11 cellular contexts compared by ENCODE assay signal in the genomic region with DNA sequence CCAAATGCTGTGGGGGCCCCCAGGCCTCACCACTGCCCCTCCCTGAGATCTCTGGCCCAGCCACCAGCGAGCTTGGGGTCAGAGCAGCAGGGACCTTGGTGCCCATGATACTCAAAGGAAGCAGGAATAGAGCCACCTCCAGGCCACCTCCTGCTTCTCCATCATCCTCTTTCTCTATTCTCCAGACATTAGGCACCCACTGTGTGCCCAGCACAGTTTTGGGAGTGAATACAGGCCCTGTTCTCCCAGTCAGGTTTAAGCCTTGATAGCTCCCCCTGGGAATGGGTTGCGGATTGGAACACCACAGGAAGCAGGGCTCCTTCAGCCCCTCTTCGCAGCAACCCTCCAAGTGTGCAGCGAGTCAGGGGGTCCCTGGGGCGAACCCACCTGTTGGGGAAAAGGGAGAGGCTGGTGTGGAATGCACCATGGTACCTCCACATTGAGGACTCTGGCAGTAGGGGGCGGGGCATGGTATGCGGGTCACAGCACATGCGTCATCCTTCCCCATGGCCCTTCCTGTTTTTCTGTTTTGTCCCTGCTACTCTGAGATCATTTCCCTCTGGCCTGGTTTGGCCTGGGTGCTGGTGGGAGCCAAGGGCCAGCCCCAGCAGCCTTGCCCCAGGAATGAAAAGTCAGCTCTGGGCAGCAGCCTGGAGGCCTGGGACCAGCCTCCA. TPM values are rescaled to one million over a fixed set of nuclear protein-coding genes. Genes with fewer than 3 reads are reported as not detected.
DNase-seq lines count a peak whose midpoint lies in the region; ATAC-seq, FAIRE-seq and TF ChIP-seq lines count a peak whose summit lies in the region.
"Had no signal": no experiment of that assay in that cellular context is flagged by ENCODE, and none has a peak within 500 bp of the region (broad histone marks: within the 10 kb centered on the region; RNA-seq: fewer than 3 reads in every experiment).

No MANE protein-coding gene starts in this region.

- TF ChIP-seq CTCF in H1 (IDR thresholded peaks at IDR 0.05; ENCODE audit: control extremely low read depth in 1 of 3, insufficient read depth in 1 of 3, low read depth in 1 of 3, low read length in 3 of 3) = no peak

- no peaks in the 10 kb centered on the region for H3K23me2 ChIP-seq in H1 (ENCODE audit: low read depth, low read length)

- DNase-seq in 8988T = peak; percentile 57
- DNase-seq in RKO (ENCODE audit: low spot score) = peak; percentile 40
- no peak for DNase-seq in H1 (ENCODE audit: low read depth in 1 of 2, low spot score in 2 of 2)
- peak; percentile 64 for DNase-seq in mucosa of gallbladder (ENCODE audit: low spot score)
- no peak for DNase-seq in NCI-H128 (lab: John Stamatoyannopoulos, UW; ENCODE audit: unreplicated experiment)
- no peak for DNase-seq in GM19238 (ENCODE audit: insufficient read length, low spot score)

- no peak overlapping the region for H2BK12ac ChIP-seq in H1 (ENCODE audit: low read depth, low read length)

- H3K79me2 ChIP-seq in H1 (ENCODE audit: control insufficient read depth in 1 of 2, insufficient read depth in 2 of 2, low read length in 2 of 2) = peaks cover 0 to 19% of the 10 kb centered on the region in 2 experiments; a peak in 3 of 4 replicates

- H3K9me3 ChIP-seq in H1 (ENCODE audit: insufficient read depth in 2 of 2, low read depth in 1 of 2, low read length in 1 of 2) = no peaks in the 10 kb centered on the region
- H3K9me3 ChIP-seq: SJSA1 had no signal

- POLR2A ChIA-PET in H1 (lab: Charles Lee; ENCODE audit: partially characterized antibody) = interaction anchor here (0.6 to 3.0 kb wide), 9 partner anchors 8 to 144 kb away, joined by 3 to 12 read pairs (median 4); partner anchors contain the start of gene GNAI2

- peaks cover 25% of the 10 kb centered on the region for H3K79me1 ChIP-seq in H1 (ENCODE audit: low read depth, low read length)

- no peak overlapping the region for H4K91ac ChIP-seq in H1 (replicated peaks; ENCODE audit: insufficient read length, low read length)

- H4K20me1 ChIP-seq in H1 (replicated peaks in 1 of 2; ENCODE audit: control insufficient read depth in 1 of 2, insufficient read depth in 2 of 2, low read length in 2 of 2) = peaks cover 5 to 35% of the 10 kb centered on the region in 2 experiments

- no peak overlapping the region for H3K4ac ChIP-seq in H1 (replicated peaks; ENCODE audit: insufficient read length, low read depth, low read length)

- no peak overlapping the region for H2AK5ac ChIP-seq in H1 (ENCODE audit: low read depth, low read length)

- CTCF ChIA-PET in H1 (lab: Charles Lee; ENCODE audit: partially characterized antibody) = interaction anchor here (1.3 to 53.5 kb wide), 7 partner anchors 6 to 66 kb away, joined by 4 to 2149 read pairs (median 142); partner anchors contain the start of genes GNAI2, GNAT1, LSMEM2 and SEMA3B

- no peak for TF ChIP-seq EP300 in H1 (IDR thresholded peaks at IDR 0.05; ENCODE audit: borderline replicate concordance in 1 of 2, low read depth in 2 of 2, low read length in 2 of 2)

- no peak overlapping the region for H3K4me3 ChIP-seq in H1 (ENCODE audit: extremely low read depth in 1 of 4, insufficient read depth in 2 of 4, low read depth in 3 of 4, low read length in 4 of 4)
- H3K4me3 ChIP-seq: SJSA1 had no signal

- peaks cover 0 to 3% (median 2%) of the 10 kb centered on the region in 4 experiments; a peak in 4 of 7 replicates for H3K4me1 ChIP-seq in H1 (replicated peaks in 1 of 4; ENCODE audit: control insufficient read depth in 3 of 4, insufficient read depth in 4 of 4, low read length in 3 of 4)

- H3K27ac ChIP-seq in H1 (ENCODE audit: low read depth, low read length) = no peak overlapping the region
- H3K27ac ChIP-seq: SJSA1 had no signal

- ATAC-seq in GM18873 (IDR thresholded peaks at IDR 0.05; ENCODE audit: low FRiP score, unreplicated experiment) = no peak
- ATAC-seq in HG02938 (IDR thresholded peaks at IDR 0.05; ENCODE audit: unreplicated experiment) = no peak

- H4K5ac ChIP-seq in H1 (ENCODE audit: insufficient read length, low read depth, low read length) = no peak overlapping the region

- no peak overlapping the region for H2BK20ac ChIP-seq in H1 (ENCODE audit: low read length)

- no peak overlapping the region for H2AFZ ChIP-seq in H1 (ENCODE audit: low read length)

- TF ChIP-seq POLR2A in H1 (IDR thresholded peaks at IDR 0.05; ENCODE audit: control extremely low read depth in 1 of 2, low read depth in 2 of 2, low read length in 2 of 2) = no peak

- H3K9ac ChIP-seq in H1 (replicated peaks in 1 of 4; ENCODE audit: extremely low read depth in 1 of 4, low read depth in 3 of 4, low read length in 3 of 4) = no peak overlapping the region

- H3K23ac ChIP-seq in H1 (ENCODE audit: insufficient read length) = no peak overlapping the region

- peaks cover 17 to 36% (median 24%) of the 10 kb centered on the region in 4 experiments; a peak in 7 of 8 replicates for H3K36me3 ChIP-seq in H1 (ENCODE audit: control insufficient read depth in 2 of 4, insufficient read depth in 4 of 4, low read length in 3 of 4)

- no peaks in the 10 kb centered on the region for H3K27me3 ChIP-seq in H1 (replicated peaks in 1 of 4; ENCODE audit: control insufficient read depth in 3 of 4, extremely low read depth in 1 of 4, insufficient read depth in 3 of 4, low read length in 3 of 4)
- H3K27me3 ChIP-seq: SJSA1 had no signal

- H2BK15ac ChIP-seq in H1 (ENCODE audit: low read length) = no peak overlapping the region

- H4K8ac ChIP-seq in H1 (ENCODE audit: extremely low read depth, insufficient read depth, low read length) = no peak overlapping the region

- no peak overlapping the region for H3K4me2 ChIP-seq in H1 (ENCODE audit: insufficient read depth in 1 of 2, low read depth in 2 of 2, low read length in 2 of 2)

- H3K18ac ChIP-seq in H1 (ENCODE audit: extremely low read depth, low read length) = no peak overlapping the region

- H2BK5ac ChIP-seq in H1 (ENCODE audit: low read depth, low read length) = no peak overlapping the region

- no peak overlapping the region for H3K14ac ChIP-seq in H1 (ENCODE audit: insufficient read length)

- no peak overlapping the region for H3K56ac ChIP-seq in H1 (replicated peaks; ENCODE audit: insufficient read length, low read depth, low read length)

- no peak for FAIRE-seq in H1 (lab: Jason Lieb, UNC)

- H2BK120ac ChIP-seq in H1 (replicated peaks; ENCODE audit: low read depth, low read length) = no peak overlapping the region

- TF ChIP-seq RAD21 in H1 (IDR thresholded peaks at IDR 0.05 in 1 of 2, conservative IDR thresholded peaks at IDR 0.05 in 1 of 2; ENCODE audit: low read depth in 2 of 2, low read length in 2 of 2) = no peak

- WGBS in H1 (ENCODE audit: extremely low coverage in 1 of 2, insufficient coverage in 1 of 2, insufficient read length in 1 of 2, insufficient replicate concordance in 2 of 2, low coverage in 1 of 2, low lambda C conversion rate in 2 of 2, missing lambda C conversion rate in 1 of 2), 2 experiments = 84% methylated on average over 8 of the region's 8 CpGs; no CpG with 5 or more reads in 1 of the 2 experiments

RNA-seq across cellular contexts. Expression of gene SEMA3B, which starts 14.2 kb away (rescaled TPM):
- 4.7 and 4.8 TPM in 2 replicates for total RNA-seq in H1 (2021; fragmentation: NEBNext Ultra II Directional; extraction: Animal tissue kit (Norgen Biotek cat#: 25700))
- 3.0 and 7.1 TPM in 2 replicates for polyA plus RNA-seq in H1 (2011; rRNA removed)
- 7.4 TPM for polyA plus RNA-seq in H1 (2011; cell fraction: cytosol; rRNA removed)
- polyA plus RNA-seq in H1 (2011; cell fraction: nucleus; rRNA removed) = 37.5 TPM
- 3.1 to 6.7 TPM (median 5.4 TPM) in 4 replicates for polyA plus RNA-seq in H1 (2012, experiment 1 of 2)
- polyA plus RNA-seq in H1 (2012, experiment 2 of 2) = 2.1 TPM
- 2.4 TPM for polyA plus RNA-seq in H1 (2013, experiment 1 of 2)
- polyA plus RNA-seq in H1 (2013, experiment 2 of 2) = 2.4 TPM
- polyA minus RNA-seq in H1 (2011; rRNA and poly(A)+ RNA removed) = 1.2 and 1.4 TPM in 2 replicates
- polyA minus RNA-seq in H1 (2011; cell fraction: cytosol; rRNA and poly(A)+ RNA removed) = 9.0 TPM
- polyA minus RNA-seq in H1 (2011; cell fraction: nucleus; rRNA and poly(A)+ RNA removed) = 6.6 TPM
- 87.0 TPM for total RNA-seq in mucosa of gallbladder

RNA-seq across cellular contexts. Expression of gene GNAI2, which starts 18.7 kb away (rescaled TPM):
- 168 and 169 TPM in 2 replicates for total RNA-seq in H1 (2021; fragmentation: NEBNext Ultra II Directional; extraction: Animal tissue kit (Norgen Biotek cat#: 25700))
- polyA plus RNA-seq in H1 (2011; rRNA removed) = 516 and 539 TPM in 2 replicates
- polyA plus RNA-seq in H1 (2011; cell fraction: cytosol; rRNA removed) = 378 TPM
- polyA plus RNA-seq in H1 (2011; cell fraction: nucleus; rRNA removed) = 319 TPM
- polyA plus RNA-seq in H1 (2012, experiment 1 of 2) = 135 to 260 TPM (median 228 TPM) in 4 replicates
- polyA plus RNA-seq in H1 (2012, experiment 2 of 2) = 195 TPM
- polyA plus RNA-seq in H1 (2013, experiment 1 of 2) = 215 TPM
- 242 TPM for polyA plus RNA-seq in H1 (2013, experiment 2 of 2)
- 310 and 337 TPM in 2 replicates for polyA minus RNA-seq in H1 (2011; rRNA and poly(A)+ RNA removed)
- 106 TPM for polyA minus RNA-seq in H1 (2011; cell fraction: cytosol; rRNA and poly(A)+ RNA removed)
- polyA minus RNA-seq in H1 (2011; cell fraction: nucleus; rRNA and poly(A)+ RNA removed) = 98.5 TPM
- total RNA-seq in mucosa of gallbladder = 261 TPM

RNA-seq across cellular contexts. Expression of gene LSMEM2, which starts 24.2 kb away (rescaled TPM):
- total RNA-seq in H1 (2021; fragmentation: NEBNext Ultra II Directional; extraction: Animal tissue kit (Norgen Biotek cat#: 25700)) = 0.57 and 0.58 TPM in 2 replicates
- 0.68 and 0.94 TPM in 2 replicates for polyA plus RNA-seq in H1 (2011; rRNA removed)
- polyA plus RNA-seq in H1 (2011; cell fraction: cytosol; rRNA removed) = 0.74 TPM
- 1.1 TPM for polyA plus RNA-seq in H1 (2011; cell fraction: nucleus; rRNA removed)
- 0.37 to 0.74 TPM (median 0.57 TPM) in 4 replicates for polyA plus RNA-seq in H1 (2012, experiment 1 of 2)
- 0.38 TPM for polyA plus RNA-seq in H1 (2012, experiment 2 of 2)
- 0.20 TPM for polyA plus RNA-seq in H1 (2013, experiment 1 of 2)
- 0.15 TPM for polyA plus RNA-seq in H1 (2013, experiment 2 of 2)
- polyA minus RNA-seq in H1 (2011; rRNA and poly(A)+ RNA removed) = 0.63 and 0.69 TPM in 2 replicates
- not detected for polyA minus RNA-seq in H1 (2011; cell fraction: cytosol; rRNA and poly(A)+ RNA removed)
- polyA minus RNA-seq in H1 (2011; cell fraction: nucleus; rRNA and poly(A)+ RNA removed) = not detected
- 0.95 TPM for total RNA-seq in mucosa of gallbladder
- total RNA-seq: SJSA1, subcutaneous adipose tissue had no signal
- polyA plus RNA-seq: neural cell had no signal

RNA-seq across cellular contexts. Expression of gene IFRD2, which starts 37.5 kb away (rescaled TPM):
- 88.8 and 97.8 TPM in 2 replicates for total RNA-seq in H1 (2021; fragmentation: NEBNext Ultra II Directional; extraction: Animal tissue kit (Norgen Biotek cat#: 25700))
- polyA plus RNA-seq in H1 (2011; rRNA removed) = 76.7 and 123 TPM in 2 replicates
- polyA plus RNA-seq in H1 (2011; cell fraction: cytosol; rRNA removed) = 76.7 TPM
- polyA plus RNA-seq in H1 (2011; cell fraction: nucleus; rRNA removed) = 310 TPM
- 72.6 to 93.2 TPM (median 89.6 TPM) in 4 replicates for polyA plus RNA-seq in H1 (2012, experiment 1 of 2)
- polyA plus RNA-seq in H1 (2012, experiment 2 of 2) = 133 TPM
- 61.4 TPM for polyA plus RNA-seq in H1 (2013, experiment 1 of 2)
- 54.6 TPM for polyA plus RNA-seq in H1 (2013, experiment 2 of 2)
- polyA minus RNA-seq in H1 (2011; rRNA and poly(A)+ RNA removed) = 47.8 and 50.1 TPM in 2 replicates
- 33.3 TPM for polyA minus RNA-seq in H1 (2011; cell fraction: cytosol; rRNA and poly(A)+ RNA removed)
- 86.7 TPM for polyA minus RNA-seq in H1 (2011; cell fraction: nucleus; rRNA and poly(A)+ RNA removed)
- total RNA-seq in mucosa of gallbladder = 74.8 TPM

RNA-seq across cellular contexts. Expression of gene HYAL3, which starts 44.5 kb away (rescaled TPM):
- total RNA-seq in H1 (2021; fragmentation: NEBNext Ultra II Directional; extraction: Animal tissue kit (Norgen Biotek cat#: 25700)) = 3.2 and 4.9 TPM in 2 replicates
- polyA plus RNA-seq in H1 (2011; rRNA removed) = 12.2 and 13.0 TPM in 2 replicates
- polyA plus RNA-seq in H1 (2011; cell fraction: cytosol; rRNA removed) = 7.5 TPM
- polyA plus RNA-seq in H1 (2011; cell fraction: nucleus; rRNA removed) = 9.4 TPM
- 3.3 to 4.6 TPM (median 4.3 TPM) in 4 replicates for polyA plus RNA-seq in H1 (2012, experiment 1 of 2)
- 6.7 TPM for polyA plus RNA-seq in H1 (2012, experiment 2 of 2)
- 3.5 TPM for polyA plus RNA-seq in H1 (2013, experiment 1 of 2)
- polyA plus RNA-seq in H1 (2013, experiment 2 of 2) = 3.8 TPM
- 2.1 and 6.2 TPM in 2 replicates for polyA minus RNA-seq in H1 (2011; rRNA and poly(A)+ RNA removed)
- polyA minus RNA-seq in H1 (2011; cell fraction: cytosol; rRNA and poly(A)+ RNA removed) = 5.6 TPM
- polyA minus RNA-seq in H1 (2011; cell fraction: nucleus; rRNA and poly(A)+ RNA removed) = 5.2 TPM
- total RNA-seq in mucosa of gallbladder = 7.8 TPM

Comparison
In these comparisons a context has a peak if more than half of its experiments do, and no peak if none do; other contexts are left out.
1. DNase-seq: peak in 8988T (single experiment), RKO (single experiment) and mucosa of gallbladder (single experiment); none in H1 (0 of 2), NCI-H128 (single experiment) and GM19238 (single experiment).
2. RNA of gene SEMA3B, which starts 14.2 kb away (total RNA-seq): 87.0 TPM in mucosa of gallbladder (single experiment); 4.7 to 4.8 TPM in H1; every median in the first group is over 10 times any median in the second.